ENCODE assay signal across 1 cellular context in genomic region chr4:17558941-17559708, GRCh38.
A peak's percentile ranks its signal among the peaks of the same experiment; 100 is the strongest.
TF ChIP-seq lines count a peak whose summit lies in the region.

No MANE protein-coding gene starts in this region.

TF ChIP-seq in HepG2, 621 proteins besides CTCF, POLR2A, EP300 and RAD21 (continued from another document and continues in another):
- peak; percentile 99 for TF ChIP-seq ARID5B (CRISPR knock-in tag; IDR thresholded peaks at IDR 0.05)
- TF ChIP-seq ZNF670 (CRISPR knock-in tag; IDR thresholded peaks at IDR 0.05; ENCODE audit: borderline replicate concordance), result peak; percentile 81; the same call in 1 of the 2 replicates
- TF ChIP-seq PTBP1 (IDR thresholded peaks at IDR 0.05; ENCODE audit: low read depth, low read length, poor library complexity, severe bottlenecking), result no peak
- TF ChIP-seq ZNF44 (CRISPR knock-in tag; IDR thresholded peaks at IDR 0.05), result no peak
- peak; percentile 94 for TF ChIP-seq RXRB (CRISPR knock-in tag; IDR thresholded peaks at IDR 0.05; ENCODE audit: borderline replicate concordance)
- TF ChIP-seq CCDC6 (CRISPR knock-in tag; IDR thresholded peaks at IDR 0.05), result 0 out of 2 replicates have a peak, but pooled peaks have one; percentile 72
- peak in 1 of 2 experiments; percentile 78; a peak in 2 of 4 replicates for TF ChIP-seq ATF4 (CRISPR knock-in tag; IDR thresholded peaks at IDR 0.05)
- no peak; the same call in 1 of the 2 replicates for TF ChIP-seq AHR (CRISPR knock-in tag; IDR thresholded peaks at IDR 0.05)
- TF ChIP-seq SALL1 (CRISPR knock-in tag; IDR thresholded peaks at IDR 0.05), result peak; percentile 92
- no peak for TF ChIP-seq ZFP82 (CRISPR knock-in tag; IDR thresholded peaks at IDR 0.05; ENCODE audit: borderline replicate concordance)
- peak; percentile 90; the same call in 1 of the 2 replicates for TF ChIP-seq ZNF710 (CRISPR knock-in tag; IDR thresholded peaks at IDR 0.05; ENCODE audit: borderline replicate concordance)
- no peak for TF ChIP-seq ZNF546 (CRISPR knock-in tag; conservative IDR thresholded peaks at IDR 0.05)
- peak; percentile 80 for TF ChIP-seq DMAP1 (CRISPR knock-in tag; IDR thresholded peaks at IDR 0.05)
- TF ChIP-seq HBP1 (CRISPR knock-in tag; IDR thresholded peaks at IDR 0.05; ENCODE audit: low read depth), result peak; percentile 36; the same call in 1 of the 2 replicates
- TF ChIP-seq ZBTB10 (CRISPR knock-in tag; IDR thresholded peaks at IDR 0.05; ENCODE audit: borderline replicate concordance), result no peak
- TF ChIP-seq ARNTL (CRISPR knock-in tag; IDR thresholded peaks at IDR 0.05), result peak; percentile 84
- peak; percentile 82 for TF ChIP-seq TCF7 (IDR thresholded peaks at IDR 0.05; ENCODE audit: low read depth)
- TF ChIP-seq ZNF674 (CRISPR knock-in tag; IDR thresholded peaks at IDR 0.05; ENCODE audit: low read depth), result no peak
- no peak for TF ChIP-seq ZNF83 (CRISPR knock-in tag; IDR thresholded peaks at IDR 0.05; ENCODE audit: borderline replicate concordance)
- TF ChIP-seq FOXO4 (CRISPR knock-in tag; conservative IDR thresholded peaks at IDR 0.05), result no peak
- TF ChIP-seq HNF1A (IDR thresholded peaks at IDR 0.05; ENCODE audit: low read depth), result peak; percentile 70; the same call in 1 of the 2 replicates
- peak; percentile 82; the same call in 1 of the 2 replicates for TF ChIP-seq HNF1A (CRISPR knock-in tag; IDR thresholded peaks at IDR 0.05; ENCODE audit: borderline replicate concordance)
- no peak for TF ChIP-seq ZNF496 (CRISPR knock-in tag; IDR thresholded peaks at IDR 0.05; ENCODE audit: insufficient replicate concordance)
- no peak for TF ChIP-seq ZSCAN22 (CRISPR knock-in tag; IDR thresholded peaks at IDR 0.05)
- no peak for TF ChIP-seq ZNF570 (CRISPR knock-in tag; IDR thresholded peaks at IDR 0.05; ENCODE audit: borderline replicate concordance)
- no peak; the same call in 1 of the 2 replicates for TF ChIP-seq ZNF543 (CRISPR knock-in tag; IDR thresholded peaks at IDR 0.05)
- peak; percentile 68 for TF ChIP-seq JUND (CRISPR knock-in tag; IDR thresholded peaks at IDR 0.05)
- no peak for TF ChIP-seq ZNF589 (CRISPR knock-in tag; conservative IDR thresholded peaks at IDR 0.05)
- peak; percentile 78 for TF ChIP-seq MAX (IDR thresholded peaks at IDR 0.05)
- TF ChIP-seq RNF2 (conservative IDR thresholded peaks at IDR 0.05; ENCODE audit: low read depth), result no peak
- no peak for TF ChIP-seq ZNF510 (CRISPR knock-in tag; IDR thresholded peaks at IDR 0.05; ENCODE audit: low read depth)
- no peak for TF ChIP-seq FIP1L1 (IDR thresholded peaks at IDR 0.05; ENCODE audit: borderline replicate concordance, insufficient read depth, low read depth, low read length)
- peak; percentile 79 for TF ChIP-seq DPF2 (CRISPR knock-in tag; IDR thresholded peaks at IDR 0.05; ENCODE audit: borderline replicate concordance, low read depth)
- TF ChIP-seq TRIM22 (IDR thresholded peaks at IDR 0.05), result no peak
- no peak for TF ChIP-seq SP140L (CRISPR knock-in tag; IDR thresholded peaks at IDR 0.05; ENCODE audit: borderline replicate concordance)
- TF ChIP-seq TP53 (CRISPR knock-in tag; conservative IDR thresholded peaks at IDR 0.05), result peak; percentile 81; the same call in 1 of the 2 replicates
- TF ChIP-seq YEATS4 (CRISPR knock-in tag; IDR thresholded peaks at IDR 0.05; ENCODE audit: borderline replicate concordance), result peak; percentile 84; the same call in 1 of the 2 replicates
- TF ChIP-seq ZNF207 (IDR thresholded peaks at IDR 0.05; ENCODE audit: borderline replicate concordance), result no peak
- TF ChIP-seq SOX13 (IDR thresholded peaks at IDR 0.05), result peak; percentile 80
- peak in 1 of 2 experiments; percentile 97; a peak in 2 of 4 replicates for TF ChIP-seq SOX13 (CRISPR knock-in tag; conservative IDR thresholded peaks at IDR 0.05 in 1 of 2, IDR thresholded peaks at IDR 0.05 in 1 of 2)
- no peak for TF ChIP-seq PCBP2 (optimal IDR thresholded peaks at IDR 0.05; ENCODE audit: low read depth, low read length, poor library complexity, severe bottlenecking)
- no peak for TF ChIP-seq ZNF7 (CRISPR knock-in tag; IDR thresholded peaks at IDR 0.05)
- peak; percentile 54; the same call in 1 of the 2 replicates for TF ChIP-seq ADNP (CRISPR knock-in tag; IDR thresholded peaks at IDR 0.05)
- peak; percentile 80; the same call in 1 of the 2 replicates for TF ChIP-seq TOE1 (CRISPR knock-in tag; IDR thresholded peaks at IDR 0.05)
- no peak for TF ChIP-seq ZNF737 (CRISPR knock-in tag; IDR thresholded peaks at IDR 0.05; ENCODE audit: borderline replicate concordance)
- TF ChIP-seq SSRP1 (CRISPR knock-in tag; IDR thresholded peaks at IDR 0.05), result no peak
- TF ChIP-seq FOXC1 (CRISPR knock-in tag; IDR thresholded peaks at IDR 0.05; ENCODE audit: borderline replicate concordance), result no peak; the same call in 1 of the 2 replicates
- TF ChIP-seq CENPT (CRISPR knock-in tag; IDR thresholded peaks at IDR 0.05; ENCODE audit: low read depth), result no peak
